Comparison of ENCODE assay signal across 8 cellular contexts in the genomic region with DNA sequence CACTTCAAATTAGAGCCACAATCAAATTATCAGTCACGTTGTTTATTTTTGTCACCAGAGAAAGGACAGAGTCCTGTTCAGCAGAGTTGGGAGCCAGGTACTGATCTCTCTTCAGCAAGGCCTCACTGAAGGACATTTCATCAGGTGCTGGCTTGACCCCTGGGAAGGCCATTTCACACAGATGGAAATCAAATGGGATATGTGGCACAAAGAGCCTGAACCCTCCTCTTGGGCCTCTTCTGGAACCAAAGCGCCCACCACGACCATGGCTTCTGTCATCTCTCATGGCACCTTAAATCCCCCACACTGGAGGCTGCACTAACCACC.
"Had no signal": no experiment of that assay in that cellular context is flagged by ENCODE, and none has a peak within 500 bp of the region (broad histone marks: within the 10 kb centered on the region; RNA-seq: fewer than 3 reads in every experiment).

No MANE protein-coding gene starts in this region.

- H3K36me3 ChIP-seq: HAP-1 had no signal

- H3K9me3 ChIP-seq: HAP-1 had no signal

- H3K9ac ChIP-seq: GM23248, KMS-11 had no signal

- H3K4me3 ChIP-seq: GM23248, HAP-1 had no signal

- H3K4me1 ChIP-seq: HAP-1 had no signal

- DNase-seq: GOT3, H7, HFFc6, KBM-7 had no signal

- H3K4me2 ChIP-seq: KMS-11 had no signal

- H3K27ac ChIP-seq: GM23248, KMS-11 had no signal

- ATAC-seq: HCT116 had no signal

- H2AFZ ChIP-seq: GM23248 had no signal
